8 cellular contexts compared by ENCODE assay signal in genomic region chr12:58918475-58918874, GRCh38. TPM values are rescaled to one million over a fixed set of nuclear protein-coding genes. Genes with fewer than 3 reads are reported as not detected.
DNase-seq lines count a peak whose midpoint lies in the region; ATAC-seq, FAIRE-seq and TF ChIP-seq lines count a peak whose summit lies in the region.

No MANE protein-coding gene starts in this region.

- H3K36me3 ChIP-seq in HCT116 (ENCODE audit: control insufficient read depth in 1 of 2, insufficient read depth in 2 of 2, low read length in 2 of 2), result no peaks in the 10 kb centered on the region
- H3K36me3 ChIP-seq in SJSA1, result peaks cover 13% of the 10 kb centered on the region
- H3K36me3 ChIP-seq in hepatocyte (replicated peaks; ENCODE audit: insufficient read depth, low read depth), result no peaks in the 10 kb centered on the region
- no peaks in the 10 kb centered on the region for H3K36me3 ChIP-seq in small intestine (ENCODE audit: control insufficient read depth in 2 of 2, insufficient read depth in 2 of 2, low read length in 2 of 2)

- no TSS peak for BruUV-seq in HCT116 (replicated peaks; lab: Mats Ljungman, UMichigan)

- peak overlapping the region in 1 of 2 experiments; percentile 68; a peak in 1 of 4 replicates for H3K4me3 ChIP-seq in HCT116 (replicated peaks in 1 of 2; ENCODE audit: low read depth in 1 of 2, low read length in 2 of 2)
- peak overlapping the region; percentile 80 for H3K4me3 ChIP-seq in SJSA1
- peak overlapping the region; percentile 72 for H3K4me3 ChIP-seq in hepatocyte
- H3K4me3 ChIP-seq in small intestine (ENCODE audit: low read depth in 1 of 2, low read length in 2 of 2), result peak overlapping the region; percentile 23 to 43

- no peaks in the 10 kb centered on the region for H4K20me1 ChIP-seq in HCT116 (ENCODE audit: insufficient read depth)
- no peaks in the 10 kb centered on the region for H4K20me1 ChIP-seq in hepatocyte (ENCODE audit: insufficient read depth, poor library complexity, severe bottlenecking)

- H3K4me2 ChIP-seq in HCT116 (ENCODE audit: low read length), result peak overlapping the region; percentile 74; the same call in 1 of the 2 replicates
- peak overlapping the region; percentile 79 for H3K4me2 ChIP-seq in hepatocyte

- ATAC-seq in HCT116 (no peak), HG02981 (IDR thresholded peaks at IDR 0.05; ENCODE audit: unreplicated experiment) (no peak), HG03175 (IDR thresholded peaks at IDR 0.05; ENCODE audit: unreplicated experiment) (no peak)

- TF ChIP-seq POLR2A in HCT116 (IDR thresholded peaks at IDR 0.05; ENCODE audit: borderline replicate concordance, extremely low read depth, insufficient read depth, insufficient read length), result no peak

- no peak for TF ChIP-seq RAD21 in HCT116 (IDR thresholded peaks at IDR 0.05; ENCODE audit: low read depth)

- no peaks in the 10 kb centered on the region for H3K27me3 ChIP-seq in HCT116 (ENCODE audit: insufficient read depth, low read length)
- no peaks in the 10 kb centered on the region for H3K27me3 ChIP-seq in SJSA1 (replicated peaks)
- no peaks in the 10 kb centered on the region for H3K27me3 ChIP-seq in hepatocyte
- no peaks in the 10 kb centered on the region for H3K27me3 ChIP-seq in small intestine (ENCODE audit: control insufficient read depth in 2 of 2, insufficient read depth in 2 of 2, low read length in 2 of 2)

- WGBS in hepatocyte (ENCODE audit: low lambda C conversion rate, missing lambda C conversion rate), result 24% methylated on average over 4 of the region's 4 CpGs
- 9 to 20% (median 20%) methylated on average over 4 of the region's 4 CpGs for WGBS in small intestine, 3 donors

- no peak overlapping the region for H3K9ac ChIP-seq in HCT116 (ENCODE audit: low read length)

- no peak for DNase-seq in HCT116 (ENCODE audit: low read depth, low spot score)
- no peak for DNase-seq in SJSA1 (ENCODE audit: low read depth in 1 of 2, low spot score in 2 of 2)
- no peak for DNase-seq in hepatocyte (ENCODE audit: low spot score)
- peak; percentile 42 for DNase-seq in small intestine
- no peak for DNase-seq in putamen (ENCODE audit: low spot score)
- DNase-seq in COR-L47 (lab: John Stamatoyannopoulos, UW), result no peak

- H3K9me2 ChIP-seq in HCT116 (ENCODE audit: insufficient read depth) (no peaks in the 10 kb centered on the region), hepatocyte (replicated peaks; ENCODE audit: insufficient read depth) (no peaks in the 10 kb centered on the region)

- peaks cover 53% of the 10 kb centered on the region for H3K79me2 ChIP-seq in HCT116 (ENCODE audit: insufficient read depth, low read length)
- H3K79me2 ChIP-seq in hepatocyte, result peaks cover 59% of the 10 kb centered on the region

- no peak for FAIRE-seq in small intestine (lab: Jason Lieb, UNC)

- H3K4me1 ChIP-seq in HCT116 (ENCODE audit: control insufficient read depth in 1 of 2, insufficient read depth in 2 of 2, low read length in 2 of 2), result peaks cover 4 to 15% of the 10 kb centered on the region in 2 experiments; a peak in 3 of 4 replicates
- peaks cover 54% of the 10 kb centered on the region for H3K4me1 ChIP-seq in SJSA1 (replicated peaks)
- peaks cover 27% of the 10 kb centered on the region for H3K4me1 ChIP-seq in hepatocyte (ENCODE audit: insufficient read depth)
- no peaks in the 10 kb centered on the region for H3K4me1 ChIP-seq in small intestine (ENCODE audit: control insufficient read depth in 2 of 2, insufficient read depth in 1 of 2, low read depth in 1 of 2, low read length in 1 of 2)

- RAD21 ChIA-PET in HCT116 (lab: Charles Lee; ENCODE audit: low non-redundant PET in 1 of 2, low total read pairs in 2 of 2, uncharacterized antibody in 2 of 2, unreplicated experiment in 2 of 2), result no interaction called here

- no peaks in the 10 kb centered on the region for H3K9me3 ChIP-seq in HCT116 (ENCODE audit: control insufficient read depth in 1 of 2, insufficient read depth in 1 of 2, low read depth in 1 of 2, low read length in 2 of 2)
- no peaks in the 10 kb centered on the region for H3K9me3 ChIP-seq in SJSA1 (replicated peaks)
- H3K9me3 ChIP-seq in hepatocyte (ENCODE audit: low read depth), result no peaks in the 10 kb centered on the region
- H3K9me3 ChIP-seq in small intestine (ENCODE audit: control insufficient read depth, low read depth), result no peaks in the 10 kb centered on the region

- POLR2A ChIA-PET in HCT116 (lab: Charles Lee), result no interaction called here

- TF ChIP-seq CTCF in HCT116 (IDR thresholded peaks at IDR 0.05 in 2 of 3, conservative IDR thresholded peaks at IDR 0.05 in 1 of 3; ENCODE audit: borderline replicate concordance in 1 of 3, insufficient read depth in 1 of 3, low read depth in 2 of 3, low read length in 2 of 3) (no peak), hepatocyte (IDR thresholded peaks at IDR 0.05; ENCODE audit: poor library complexity) (no peak)

- CTCF ChIA-PET in HCT116 (lab: Charles Lee), result no interaction called here

- no peak overlapping the region for H3K27ac ChIP-seq in HCT116 (ENCODE audit: low read depth, low read length)
- peak overlapping the region; percentile 64 for H3K27ac ChIP-seq in SJSA1
- peak overlapping the region; percentile 94 for H3K27ac ChIP-seq in hepatocyte
- H3K27ac ChIP-seq in small intestine (ENCODE audit: low read depth in 1 of 2, low read length in 1 of 2), result peak overlapping the region; percentile 32 to 48

- H2AFZ ChIP-seq in HCT116 (ENCODE audit: low read depth, low read length, poor library complexity, severe bottlenecking) (no peak overlapping the region), hepatocyte (no peak overlapping the region)

- intact Hi-C loops in HCT116 (cut with micrococcal nuclease), result no loop called here

TF ChIP-seq in HCT116, 20 proteins besides CTCF, POLR2A, EP300 and RAD21:
- no peak for TF ChIP-seq POLR2AphosphoS5 (IDR thresholded peaks at IDR 0.05; ENCODE audit: low read depth, low read length)

RNA-seq across cellular contexts. Expression of gene LRIG3, which starts 1.8 kb away (rescaled TPM):
- total RNA-seq in HCT116 (2021; ENCODE audit: unreplicated experiment), result 11.1 TPM
- 2.6 and 3.3 TPM in 2 replicates for polyA plus RNA-seq in HCT116 (2012)
- 30.6 and 51.8 TPM in 2 replicates for total RNA-seq in SJSA1 (2014; rRNA removed; shearing (Covaris generic))
- total RNA-seq in hepatocyte, result 63.9 and 71.5 TPM in 2 replicates
- 21.7 and 23.7 TPM in 2 replicates for polyA plus RNA-seq in hepatocyte
- 10 to 100 TPM in 1 of 3 donors, 1 to 10 TPM in 2; 3.6 to 21.6 (median 3.8) TPM for polyA plus RNA-seq in small intestine
